Comparison of ENCODE assay signal across 8 cellular contexts in genomic region chr12:70242695-70243509, GRCh38. TPM values are rescaled to one million over a fixed set of nuclear protein-coding genes. Genes with fewer than 3 reads are reported as not detected.
DNase-seq lines count a peak whose midpoint lies in the region; ATAC-seq, FAIRE-seq and TF ChIP-seq lines count a peak whose summit lies in the region.

Gene CNOT2 (plus strand): TSS chr12:70243433. CDS start chr12:70278227, 34,794 bp downstream.

- peak within 1 kb of the TSS; percentile 99 for H3K27ac Mint-ChIP-seq in central memory CD8-positive, alpha-beta T cell (ENCODE audit: low read depth)

- no peaks in the 10 kb centered on the region for H3K9me3 Mint-ChIP-seq in central memory CD8-positive, alpha-beta T cell

- H3K36me3 ChIP-seq in keratinocyte (ENCODE audit: control insufficient read depth in 2 of 2, extremely low read depth in 1 of 2, insufficient read depth in 2 of 2, low read length in 2 of 2) = peaks cover 0 to 7% of the 10 kb centered on the region in 2 experiments

- H3K27me3 ChIP-seq in keratinocyte (ENCODE audit: control insufficient read depth, extremely low read depth, insufficient read depth, low read length) = no peaks in the 10 kb centered on the region

- FAIRE-seq in keratinocyte (lab: Jason Lieb, UNC) = peak; percentile 57

- no peaks in the 10 kb centered on the region for H3K27me3 Mint-ChIP-seq in central memory CD8-positive, alpha-beta T cell

- ATAC-seq in GM19025 (IDR thresholded peaks at IDR 0.05; ENCODE audit: low read depth, unreplicated experiment) = peak; percentile 69
- peak; percentile 76 for ATAC-seq in HG03280 (IDR thresholded peaks at IDR 0.05; ENCODE audit: unreplicated experiment)
- ATAC-seq in activated CD4-positive, CD25-positive, alpha-beta regulatory T cell treated with anti-CD3 and anti-CD28 coated beads, Interleukin-2, amount 50 U/mL, for 24 hours = peak; percentile 85 to 88
- peak; percentile 72 for ATAC-seq in central memory CD8-positive, alpha-beta T cell (replicated peaks; ENCODE audit: extremely low read depth, poor library complexity, severe bottlenecking)

- H3K4me3 ChIP-seq in keratinocyte (ENCODE audit: control insufficient read depth in 2 of 3, extremely low read depth in 1 of 3, insufficient read depth in 2 of 3, low read depth in 1 of 3, low read length in 3 of 3) = peak within 1 kb of the TSS; percentile 74 to 98 (median 78)

- H3K9ac ChIP-seq in keratinocyte (ENCODE audit: control insufficient read depth, extremely low read depth, insufficient read depth, low read length) = peak within 1 kb of the TSS; percentile 99

- H3K4me1 ChIP-seq in keratinocyte (ENCODE audit: control insufficient read depth, extremely low read depth, insufficient read depth, low read length) = peaks cover 23% of the 10 kb centered on the region

- peaks cover 48% of the 10 kb centered on the region for H3K79me2 ChIP-seq in keratinocyte (ENCODE audit: control insufficient read depth, insufficient read depth, low read length)

- DNase-seq in AG09319 (ENCODE audit: extremely low read depth, low read depth) = peak; percentile 59
- DNase-seq in NCI-H446 (lab: John Stamatoyannopoulos, UW) = peak; percentile 78
- peak; percentile 87 for DNase-seq in central memory CD8-positive, alpha-beta T cell (ENCODE audit: low spot score in 2 of 2)
- no peak for DNase-seq in keratinocyte (ENCODE audit: low read depth, low spot score)
- peak; percentile 79 to 90 (median 85) for DNase-seq in stimulated activated CD4-positive, alpha-beta T cell treated with anti-CD3 and anti-CD28 coated beads, Interleukin-12 subunit alpha, Interleukin-12 subunit beta, amount 100 ng/mL, for 48 hours (ENCODE audit: low read depth in 2 of 3, low spot score in 1 of 3)

- H3K4me1 Mint-ChIP-seq in central memory CD8-positive, alpha-beta T cell = peaks cover 58% of the 10 kb centered on the region

- dilution Hi-C loops in keratinocyte (cut with MboI; ENCODE audit: extremely low pct_ligation_motif_present, low sequenced_read_pairs) = no loop called here

- H3K9me1 ChIP-seq in keratinocyte (ENCODE audit: control insufficient read depth, extremely low read depth, insufficient read depth, low read length) = peaks cover 2% of the 10 kb centered on the region

- TF ChIP-seq CTCF in AG09319 (IDR thresholded peaks at IDR 0.05; ENCODE audit: low read depth, low read length) = no peak; the same call in 1 of the 2 replicates
- TF ChIP-seq CTCF in keratinocyte (optimal IDR thresholded peaks at IDR 0.05 in 1 of 3, IDR thresholded peaks at IDR 0.05 in 1 of 3, conservative IDR thresholded peaks at IDR 0.05 in 1 of 3; ENCODE audit: extremely low read depth in 1 of 3, insufficient read depth in 2 of 3, low read length in 3 of 3) = peak in 1 of 3 experiments; percentile 27

- H3K27ac ChIP-seq in keratinocyte (ENCODE audit: control insufficient read depth, insufficient read depth, low read length) = peak within 1 kb of the TSS; percentile 99

- H3K4me2 ChIP-seq in keratinocyte (ENCODE audit: control insufficient read depth, extremely low read depth, insufficient read depth, low read depth, low read length) = peak within 1 kb of the TSS; percentile 98

- peaks cover 44% of the 10 kb centered on the region for H3K36me3 Mint-ChIP-seq in central memory CD8-positive, alpha-beta T cell (ENCODE audit: insufficient read depth)

- H2AFZ ChIP-seq in keratinocyte (ENCODE audit: control insufficient read depth, low read length) = peak within 1 kb of the TSS; percentile 96

- no peaks in the 10 kb centered on the region for H3K9me3 ChIP-seq in keratinocyte (ENCODE audit: control insufficient read depth, low read depth, low read length)

- H3K4me3 Mint-ChIP-seq in central memory CD8-positive, alpha-beta T cell = peak within 1 kb of the TSS; percentile 98

- no peaks in the 10 kb centered on the region for H4K20me1 ChIP-seq in keratinocyte (ENCODE audit: control insufficient read depth, extremely low read depth, insufficient read depth, low read length)

RNA-seq across cellular contexts. Expression of gene CNOT2, which starts in this region (rescaled TPM):
- polyA plus RNA-seq in keratinocyte = 63.0 to 85.3 TPM (median 72.7 TPM) in 3 replicates
- 81.7 TPM for polyA plus RNA-seq in keratinocyte (2011; ENCODE audit: low read depth)
- polyA plus RNA-seq in keratinocyte (2011; cell fraction: cytosol; rRNA removed) = 44.4 and 64.4 TPM in 2 replicates
- polyA plus RNA-seq in keratinocyte (2011; cell fraction: nucleus; rRNA removed) = 83.7 and 92.9 TPM in 2 replicates
- polyA plus RNA-seq in keratinocyte (2012; ENCODE audit: low replicate concordance) = 44.0 and 61.6 TPM in 2 replicates
- 66.4 to 130 TPM (median 79.2 TPM) in 3 replicates for polyA minus RNA-seq in keratinocyte
- 47.6 TPM for polyA minus RNA-seq in keratinocyte (2011; cell fraction: cytosol; rRNA and poly(A)+ RNA removed)
- 86.5 and 156 TPM in 2 replicates for polyA minus RNA-seq in keratinocyte (2011; cell fraction: nucleus; rRNA and poly(A)+ RNA removed)
